ENCODE assay signal across 28 cellular contexts in genomic region chr12:59453461-59453860, GRCh38.
"Had no signal": no experiment of that assay in that cellular context is flagged by ENCODE, and none has a peak within 500 bp of the region (broad histone marks: within the 10 kb centered on the region; RNA-seq: fewer than 3 reads in every experiment).

No MANE protein-coding gene starts in this region.

- H3K4me3 Mint-ChIP-seq: activated CD8-positive, alpha-beta T cell treated with anti-CD3 and anti-CD28 coated beads, Interleukin-2, amount 10 ng/mL, durations not matched to agents 7 days and 5 days; activated naive CD4-positive, alpha-beta T cell treated with anti-CD3 and anti-CD28 coated beads, Interleukin-2, amount 50 U/mL, for 24 hours; activated T-helper 1 cell treated with anti-CD3 and anti-CD28 coated beads, Interleukin-12 subunit alpha, Interleukin-12 subunit beta, Interleukin-2, Interleukin-4 antibody, amounts not matched to agents 30 ng/mL and 10 ng/mL and 1 ng/mL, durations not matched to agents 14 hours and 24 hours and 36 hours; dendritic cell treated with granulocyte-macrophage colony-stimulating factor and Interleukin-4, amounts not matched to agents 40 ng/mL and 50 ng/mL, for 4 days; mesothelial cell of epicardium; naive thymus-derived CD8-positive, alpha-beta T cell; stimulated activated memory B cell treated with anti-CD40 and anti-IgM and Interleukin-4, amounts not matched to agents 10 μg/mL and 1 μg/mL and 100 μg/mL, for 72 hours; T-cell; T-helper 2 cell treated with Interferon-gamma antibody and Interleukin-4, amounts not matched to agents 5 μg/mL and 100 μg/mL, for 36 hours had no signal

- H3K4me1 Mint-ChIP-seq: activated naive CD4-positive, alpha-beta T cell treated with anti-CD3 and anti-CD28 coated beads, Interleukin-2, amount 50 U/mL, for 24 hours; naive thymus-derived CD8-positive, alpha-beta T cell; stimulated activated memory B cell treated with anti-CD40 and anti-IgM and Interleukin-4, amounts not matched to agents 10 μg/mL and 1 μg/mL and 100 μg/mL, for 72 hours; T-cell had no signal

- H3K36me3 Mint-ChIP-seq: activated naive CD4-positive, alpha-beta T cell treated with anti-CD3 and anti-CD28 coated beads, Interleukin-2, amount 50 U/mL, for 24 hours; mesothelial cell of epicardium; stimulated activated memory B cell treated with anti-CD40 and anti-IgM and Interleukin-4, amounts not matched to agents 10 μg/mL and 1 μg/mL and 100 μg/mL, for 72 hours; T-cell had no signal

- H3K4me3 ChIP-seq: body of pancreas, cardiac muscle cell, left lung, lung, stomach, suprapubic skin, tibial nerve had no signal

- H3K4me1 ChIP-seq: left lung, suprapubic skin, tibial nerve had no signal

- H3K36me3 ChIP-seq: cardiac muscle cell, left lung, stomach, suprapubic skin, tibial nerve had no signal

- DNase-seq: activated CD4-positive, alpha-beta T cell treated with anti-CD3 and anti-CD28 coated beads for 1 hour; activated CD4-positive, alpha-beta T cell treated with anti-CD3 and anti-CD28 coated beads, Interleukin-2, amount 50 U/mL, for 1 hour; activated CD8-positive, alpha-beta T cell treated with anti-CD3 and anti-CD28 coated beads, Interleukin-2, amount 10 ng/mL, durations not matched to agents 7 days and 5 days; activated gamma-delta T cell treated with Interleukin-2 at 50 U/mL for 16 hours; anterior cingulate cortex; body of pancreas; effector CD4-positive, alpha-beta T cell; foreskin melanocyte; glutamatergic neuron; hippocampal formation; kidney glomerular epithelial cell; left lung; naive thymus-derived CD8-positive, alpha-beta T cell; stimulated activated CD4-positive, alpha-beta T cell treated with anti-CD3 and anti-CD28 coated beads, Interleukin-1b, Interleukin-23, amount 100 ng/mL, for 48 hours; stomach; T-cell had no signal

- H3K27ac Mint-ChIP-seq: activated CD8-positive, alpha-beta T cell treated with anti-CD3 and anti-CD28 coated beads, Interleukin-2, amount 10 ng/mL, durations not matched to agents 7 days and 5 days; activated naive CD4-positive, alpha-beta T cell treated with anti-CD3 and anti-CD28 coated beads, Interleukin-2, amount 50 U/mL, for 24 hours; activated T-helper 1 cell treated with anti-CD3 and anti-CD28 coated beads, Interleukin-12 subunit alpha, Interleukin-12 subunit beta, Interleukin-2, Interleukin-4 antibody, amounts not matched to agents 30 ng/mL and 10 ng/mL and 1 ng/mL, durations not matched to agents 14 hours and 24 hours and 36 hours; dendritic cell treated with granulocyte-macrophage colony-stimulating factor and Interleukin-4, amounts not matched to agents 40 ng/mL and 50 ng/mL, for 4 days; naive thymus-derived CD8-positive, alpha-beta T cell; progenitor cell of endocrine pancreas; stimulated activated memory B cell treated with anti-CD40 and anti-IgM and Interleukin-4, amounts not matched to agents 10 μg/mL and 1 μg/mL and 100 μg/mL, for 72 hours; T-cell; T-helper 2 cell treated with Interferon-gamma antibody and Interleukin-4, amounts not matched to agents 5 μg/mL and 100 μg/mL, for 36 hours had no signal

- H3K9me3 Mint-ChIP-seq: activated T-helper 1 cell treated with anti-CD3 and anti-CD28 coated beads, Interleukin-12 subunit alpha, Interleukin-12 subunit beta, Interleukin-2, Interleukin-4 antibody, amounts not matched to agents 30 ng/mL and 10 ng/mL and 1 ng/mL, durations not matched to agents 14 hours and 24 hours and 36 hours; dendritic cell treated with granulocyte-macrophage colony-stimulating factor and Interleukin-4, amounts not matched to agents 40 ng/mL and 50 ng/mL, for 4 days; stimulated activated memory B cell treated with anti-CD40 and anti-IgM and Interleukin-4, amounts not matched to agents 10 μg/mL and 1 μg/mL and 100 μg/mL, for 72 hours; T-cell; T-helper 2 cell treated with Interferon-gamma antibody and Interleukin-4, amounts not matched to agents 5 μg/mL and 100 μg/mL, for 36 hours had no signal

- ATAC-seq: activated CD8-positive, alpha-beta T cell treated with anti-CD3 and anti-CD28 coated beads, Interleukin-2, amount 10 ng/mL, durations not matched to agents 7 days and 5 days; body of pancreas; esophagus mucosa; left lung; naive thymus-derived CD8-positive, alpha-beta T cell; stimulated activated memory B cell treated with anti-CD40 and anti-IgM and Interleukin-4, amounts not matched to agents 10 μg/mL and 1 μg/mL and 100 μg/mL, for 72 hours; T-cell had no signal

- H3K9me3 ChIP-seq: body of pancreas, left lung, suprapubic skin, tibial nerve had no signal

- H3K27me3 Mint-ChIP-seq: activated naive CD4-positive, alpha-beta T cell treated with anti-CD3 and anti-CD28 coated beads, Interleukin-2, amount 50 U/mL, for 24 hours; dendritic cell treated with granulocyte-macrophage colony-stimulating factor and Interleukin-4, amounts not matched to agents 40 ng/mL and 50 ng/mL, for 4 days; naive thymus-derived CD8-positive, alpha-beta T cell; progenitor cell of endocrine pancreas; stimulated activated memory B cell treated with anti-CD40 and anti-IgM and Interleukin-4, amounts not matched to agents 10 μg/mL and 1 μg/mL and 100 μg/mL, for 72 hours; T-cell had no signal

- H3K27me3 ChIP-seq: body of pancreas, cardiac muscle cell, left lung, stomach, suprapubic skin, tibial nerve had no signal

- H3K27ac ChIP-seq: cardiac muscle cell, left lung, stomach, suprapubic skin, tibial nerve had no signal
